16 cellular contexts compared by ENCODE assay signal in the genomic region with DNA sequence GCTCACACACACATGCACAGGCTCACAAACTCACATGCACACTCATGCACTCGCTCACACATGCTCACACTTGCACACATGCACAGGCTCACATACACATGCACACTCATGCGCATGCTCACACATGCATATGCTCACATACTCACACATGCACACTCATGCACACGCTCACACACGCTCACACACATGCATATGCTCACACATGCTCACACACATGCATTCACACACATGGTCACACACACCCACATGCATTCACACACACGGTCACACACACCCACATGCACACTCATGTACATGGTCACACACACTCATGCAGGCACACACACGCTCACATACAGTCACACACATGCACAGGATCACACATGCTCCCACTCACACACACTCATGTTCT.
A peak's percentile ranks its signal among the peaks of the same experiment; 100 is the strongest.
DNase-seq lines count a peak whose midpoint lies in the region; TF ChIP-seq lines count a peak whose summit lies in the region.
"Had no signal": no experiment of that assay in that cellular context is flagged by ENCODE, and none has a peak within 500 bp of the region (broad histone marks: within the 10 kb centered on the region; RNA-seq: fewer than 3 reads in every experiment).

No MANE protein-coding gene starts in this region.

- CTCF ChIA-PET in RWPE1 (lab: Yijun Ruan, JAX), result no interaction called here
- CTCF ChIA-PET in activated naive CD4-positive, alpha-beta T cell treated with anti-CD3 and anti-CD28 coated beads for 36 hours (lab: Charles Lee), result interaction anchor here (1.3 kb wide), 1 partner anchor 13 kb away, joined by 3 read pairs; no protein-coding TSS in a partner anchor

- H3K4me2 ChIP-seq in GM23248 (ENCODE audit: unreplicated experiment) (peak overlapping the region; percentile 71), hepatocyte (peak overlapping the region; percentile 39)

- H3K36me3 Mint-ChIP-seq in activated naive CD4-positive, alpha-beta T cell treated with anti-CD3 and anti-CD28 coated beads for 36 hours (ENCODE audit: low read depth), result no peaks in the 10 kb centered on the region

- peaks cover 10% of the 10 kb centered on the region for H3K9me3 Mint-ChIP-seq in activated naive CD4-positive, alpha-beta T cell treated with anti-CD3 and anti-CD28 coated beads for 36 hours

- H3K36me3 ChIP-seq in GM23248 (ENCODE audit: low read depth), result no peaks in the 10 kb centered on the region
- H3K36me3 ChIP-seq in hepatocyte (replicated peaks; ENCODE audit: insufficient read depth, low read depth), result no peaks in the 10 kb centered on the region
- H3K36me3 ChIP-seq: left lung had no signal

- H3K4me3 ChIP-seq in GM23248 (no peak overlapping the region), hepatocyte (no peak overlapping the region)
- H3K4me3 ChIP-seq: left lung had no signal

- H3K27me3 Mint-ChIP-seq in activated naive CD4-positive, alpha-beta T cell treated with anti-CD3 and anti-CD28 coated beads for 36 hours (ENCODE audit: low read depth), result peaks cover 7% of the 10 kb centered on the region

- H3K27me3 ChIP-seq in GM23248 (replicated peaks; ENCODE audit: insufficient read depth) (no peaks in the 10 kb centered on the region), hepatocyte (no peaks in the 10 kb centered on the region)
- H3K27me3 ChIP-seq: left lung had no signal

- POLR2A ChIA-PET in RWPE1 (lab: Yijun Ruan, JAX; ENCODE audit: low non-redundant PET), result interaction anchor here (0.6 kb wide), 1 partner anchor 82 kb away, joined by 4 read pairs; no protein-coding TSS in a partner anchor

- H3K9ac ChIP-seq in GM23248, result no peak overlapping the region

- no peaks in the 10 kb centered on the region for H4K20me1 ChIP-seq in GM23248 (ENCODE audit: insufficient read depth)
- no peaks in the 10 kb centered on the region for H4K20me1 ChIP-seq in hepatocyte (ENCODE audit: insufficient read depth, poor library complexity, severe bottlenecking)

- no peak overlapping the region for H3K27ac Mint-ChIP-seq in activated naive CD4-positive, alpha-beta T cell treated with anti-CD3 and anti-CD28 coated beads for 36 hours
- H3K27ac Mint-ChIP-seq: activated CD4-positive, alpha-beta T cell treated with anti-CD3 and anti-CD28 coated beads, Interleukin-2, amount 10 ng/mL, durations not matched to agents 24 days and 14 days; activated naive CD4-positive, alpha-beta T cell treated with anti-CD3 and anti-CD28 coated beads, Interleukin-2, amount 50 U/mL, for 72 hours had no signal

- 88 to 94% methylated on average over 6 of the region's 6 CpGs for WGBS in GM23248 (ENCODE audit: low coverage in 1 of 2, low lambda C conversion rate in 2 of 2, missing lambda C conversion rate in 2 of 2), 2 experiments
- WGBS in hepatocyte (ENCODE audit: low lambda C conversion rate, missing lambda C conversion rate), result 88% methylated on average over 6 of the region's 6 CpGs

- no peak for TF ChIP-seq CTCF in RWPE1 (conservative IDR thresholded peaks at IDR 0.05; ENCODE audit: low read depth)
- no peak for TF ChIP-seq CTCF in hepatocyte (IDR thresholded peaks at IDR 0.05; ENCODE audit: poor library complexity)
- TF ChIP-seq CTCF in GM13976 (IDR thresholded peaks at IDR 0.05; ENCODE audit: borderline replicate concordance, control extremely low read depth, extremely low read depth, insufficient read depth, missing control alignments), result no peak

- no peak overlapping the region for H2AFZ ChIP-seq in GM23248
- no peak overlapping the region for H2AFZ ChIP-seq in hepatocyte

- H3K4me1 Mint-ChIP-seq in activated naive CD4-positive, alpha-beta T cell treated with anti-CD3 and anti-CD28 coated beads for 36 hours (ENCODE audit: low read depth), result no peaks in the 10 kb centered on the region

- DNase-seq in GM23248, result no peak
- DNase-seq in RWPE1 (ENCODE audit: low spot score), result no peak
- no peak for DNase-seq in hepatocyte (ENCODE audit: low spot score)
- peak; percentile 64 for DNase-seq in posterior vena cava (ENCODE audit: low spot score)
- no peak for DNase-seq in NCI-H1105 treated with DMSO at 0.1 percent for 48 hours (lab: John Stamatoyannopoulos, UW)
- DNase-seq in kidney glomerular epithelial cell (lab: John Stamatoyannopoulos, UW), result no peak
- no peak for DNase-seq in activated naive CD4-positive, alpha-beta T cell treated with anti-CD3 and anti-CD28 coated beads for 36 hours
- no peak for DNase-seq in GM13976 (ENCODE audit: low spot score)
- DNase-seq: activated CD4-positive, alpha-beta T cell treated with anti-CD3 and anti-CD28 coated beads, Interleukin-2, amount 10 ng/mL, durations not matched to agents 24 days and 14 days; activated T-cell treated with anti-CD3 and anti-CD28 coated beads for 4 hours; central memory CD4-positive, alpha-beta T cell; effector CD4-positive, alpha-beta T cell; left lung; NCI-H2029; NCI-H524 had no signal

- intact Hi-C loops in posterior vena cava (cut with DNase I), result no loop called here
- intact Hi-C loops in activated naive CD4-positive, alpha-beta T cell treated with anti-CD3 and anti-CD28 coated beads for 36 hours (cut with micrococcal nuclease), result no loop called here

- H3K79me2 ChIP-seq in GM23248 (ENCODE audit: insufficient read depth) (no peaks in the 10 kb centered on the region), hepatocyte (no peaks in the 10 kb centered on the region)

- H3K9me2 ChIP-seq in GM23248 (ENCODE audit: insufficient read depth) (no peaks in the 10 kb centered on the region), hepatocyte (replicated peaks; ENCODE audit: insufficient read depth) (no peaks in the 10 kb centered on the region)

- peaks cover 12% of the 10 kb centered on the region for H3F3A ChIP-seq in GM23248 (ENCODE audit: insufficient read depth)

- peaks cover 36% of the 10 kb centered on the region for H3K4me1 ChIP-seq in GM23248 (ENCODE audit: insufficient read depth)
- H3K4me1 ChIP-seq in hepatocyte (ENCODE audit: insufficient read depth), result peaks cover 22% of the 10 kb centered on the region

- in situ Hi-C loops in GM23248 (cut with MboI), result loop anchor here (25.0 kb wide), 1 partner anchor 505 kb away; no protein-coding TSS in a partner anchor
- in situ Hi-C loops in GM13976 (cut with MboI; ENCODE audit: low sequenced_read_pairs, unreplicated experiment), result loop anchor here (25.0 kb wide), 1 partner anchor 905 kb away; a partner anchor contains a TSS

- no peak overlapping the region for H3K4me3 Mint-ChIP-seq in activated naive CD4-positive, alpha-beta T cell treated with anti-CD3 and anti-CD28 coated beads for 36 hours
- H3K4me3 Mint-ChIP-seq: activated CD4-positive, alpha-beta T cell treated with anti-CD3 and anti-CD28 coated beads, Interleukin-2, amount 10 ng/mL, durations not matched to agents 24 days and 14 days had no signal

- H3K9me3 ChIP-seq in GM23248 (ENCODE audit: low read depth) (no peaks in the 10 kb centered on the region), hepatocyte (ENCODE audit: low read depth) (no peaks in the 10 kb centered on the region)

- no peak overlapping the region for H3K27ac ChIP-seq in GM23248
- peak overlapping the region; percentile 61 for H3K27ac ChIP-seq in RWPE1
- peak overlapping the region; percentile 88 for H3K27ac ChIP-seq in hepatocyte
- H3K27ac ChIP-seq: left lung had no signal
